1 cellular context compared by ENCODE assay signal in the genomic region with DNA sequence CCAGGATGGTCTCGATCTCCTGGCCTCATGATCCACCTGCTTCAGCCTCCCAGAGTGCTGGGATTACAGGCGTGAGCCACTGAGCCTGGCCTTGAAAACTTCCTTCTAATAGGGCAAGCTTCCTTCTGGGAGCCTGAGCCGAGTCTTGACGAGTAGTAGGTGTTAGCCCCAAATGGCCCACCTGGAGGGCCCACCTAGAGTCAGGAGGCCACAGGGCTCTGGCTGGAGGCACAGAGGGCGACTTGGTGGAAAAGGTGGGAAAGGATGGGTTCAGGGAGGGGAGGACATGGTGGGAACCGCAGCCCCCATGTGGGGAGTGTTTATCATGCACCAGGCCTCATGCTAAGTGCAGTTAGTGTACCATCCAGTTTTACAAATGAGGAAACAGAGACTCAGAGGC.
A peak's percentile ranks its signal among the peaks of the same experiment; 100 is the strongest.
TF ChIP-seq lines count a peak whose summit lies in the region.

No MANE protein-coding gene starts in this region.

TF ChIP-seq in HepG2, 621 proteins besides CTCF, POLR2A, EP300 and RAD21 (continued from another document):
- TF ChIP-seq ZNF142 (CRISPR knock-in tag; IDR thresholded peaks at IDR 0.05) (peak; percentile 1; the same call in 1 of the 2 replicates), EZH2 (conservative IDR thresholded peaks at IDR 0.05; ENCODE audit: low read depth, low read length) (no peak), IRX3 (CRISPR knock-in tag; IDR thresholded peaks at IDR 0.05; ENCODE audit: borderline replicate concordance, low read depth) (no peak), JUN (CRISPR knock-in tag; IDR thresholded peaks at IDR 0.05) (no peak), TBX3 (IDR thresholded peaks at IDR 0.05; ENCODE audit: borderline replicate concordance) (no peak), FOXJ3 (CRISPR knock-in tag; IDR thresholded peaks at IDR 0.05; ENCODE audit: borderline replicate concordance) (no peak), FUBP1 (CRISPR knock-in tag; IDR thresholded peaks at IDR 0.05; ENCODE audit: borderline replicate concordance) (no peak), MZF1 (CRISPR knock-in tag; IDR thresholded peaks at IDR 0.05; ENCODE audit: borderline replicate concordance) (no peak), ZNF513 (CRISPR knock-in tag; conservative IDR thresholded peaks at IDR 0.05) (no peak)
- TF ChIP-seq, protein P1, sequence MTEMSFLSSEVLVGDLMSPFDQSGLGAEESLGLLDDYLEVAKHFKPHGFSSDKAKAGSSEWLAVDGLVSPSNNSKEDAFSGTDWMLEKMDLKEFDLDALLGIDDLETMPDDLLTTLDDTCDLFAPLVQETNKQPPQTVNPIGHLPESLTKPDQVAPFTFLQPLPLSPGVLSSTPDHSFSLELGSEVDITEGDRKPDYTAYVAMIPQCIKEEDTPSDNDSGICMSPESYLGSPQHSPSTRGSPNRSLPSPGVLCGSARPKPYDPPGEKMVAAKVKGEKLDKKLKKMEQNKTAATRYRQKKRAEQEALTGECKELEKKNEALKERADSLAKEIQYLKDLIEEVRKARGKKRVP (CRISPR knock-in tag; IDR thresholded peaks at IDR 0.05): no peak
